ENCODE assay signal across 8 cellular contexts in genomic region chr9:73532985-73533384, GRCh38.
"Had no signal": no experiment of that assay in that cellular context is flagged by ENCODE, and none has a peak within 500 bp of the region (broad histone marks: within the 10 kb centered on the region; RNA-seq: fewer than 3 reads in every experiment).

No MANE protein-coding gene starts in this region.

- ATAC-seq: HCT116 had no signal

- H2AFZ ChIP-seq: GM23248 had no signal

- H3K4me1 ChIP-seq: HAP-1 had no signal

- H3K36me3 ChIP-seq: HAP-1 had no signal

- H3K9ac ChIP-seq: GM23248 had no signal

- H3K4me3 ChIP-seq: GM23248, HAP-1 had no signal

- DNase-seq: GM23248, GOT3, H7, HFFc6, KG1 had no signal

- H3K9me3 ChIP-seq: HAP-1 had no signal

- H3K27ac ChIP-seq: GM23248, HL-60 had no signal
